ENCODE assay signal across 21 cellular contexts in genomic region chr19:37867831-37868230, GRCh38. TPM values are rescaled to one million over a fixed set of nuclear protein-coding genes. Genes with fewer than 3 reads are reported as not detected.
DNase-seq lines count a peak whose midpoint lies in the region; ATAC-seq and TF ChIP-seq lines count a peak whose summit lies in the region.
"Had no signal": no experiment of that assay in that cellular context is flagged by ENCODE, and none has a peak within 500 bp of the region (broad histone marks: within the 10 kb centered on the region; RNA-seq: fewer than 3 reads in every experiment).

No MANE protein-coding gene starts in this region.

- H3K79me1 ChIP-seq in IMR-90 (ENCODE audit: low read depth in 1 of 2, low read length in 2 of 2) = no peaks in the 10 kb centered on the region

- H2BK20ac ChIP-seq in IMR-90 (ENCODE audit: low read depth, low read length) = no peak overlapping the region

- no peaks in the 10 kb centered on the region for H3K9me1 ChIP-seq in IMR-90 (ENCODE audit: insufficient read depth, low read length)

- no peak overlapping the region for H3K4me2 ChIP-seq in IMR-90 (ENCODE audit: low read depth, low read length)
- no peak overlapping the region for H3K4me2 ChIP-seq in mammary epithelial cell (ENCODE audit: insufficient read depth, low read depth, low read length)

- no peak overlapping the region for H2BK120ac ChIP-seq in IMR-90 (ENCODE audit: low read depth, low read length)

- peaks cover 6% of the 10 kb centered on the region for H3K9me3 ChIP-seq in IMR-90 (ENCODE audit: control insufficient read depth, insufficient read depth, low read length)
- H3K9me3 ChIP-seq in mammary epithelial cell (replicated peaks; ENCODE audit: insufficient read depth, low read length) = no peaks in the 10 kb centered on the region
- H3K9me3 ChIP-seq: thoracic aorta had no signal

- H2AK5ac ChIP-seq in IMR-90 (ENCODE audit: low read depth, low read length) = no peak overlapping the region

- intact Hi-C loops in IMR-90 (cut with micrococcal nuclease) (no loop called here), mammary epithelial cell (cut with micrococcal nuclease) (no loop called here)

- WGBS in IMR-90 (ENCODE audit: extremely low coverage in 2 of 2, insufficient read length in 1 of 2), 2 experiments = no CpG with 5 or more reads among the region's 2 CpGs
- 55% methylated on average over 2 of the region's 2 CpGs for WGBS in mammary epithelial cell (ENCODE audit: low coverage, missing lambda C conversion rate)

- H3K4me1 Mint-ChIP-seq in activated CD4-positive, alpha-beta T cell treated with anti-CD3 and anti-CD28 coated beads, Interleukin-2, amount 10 ng/mL, durations not matched to agents 7 days and 5 days = no peaks in the 10 kb centered on the region

- no peak overlapping the region for H3K14ac ChIP-seq in IMR-90 (replicated peaks; ENCODE audit: low read depth, low read length)

- POLR2A ChIA-PET in IMR-90 (lab: Charles Lee; ENCODE audit: unreplicated experiment) = no interaction called here
- POLR2A ChIA-PET in activated CD4-positive, alpha-beta T cell treated with anti-CD3 and anti-CD28 coated beads, Interleukin-2, amount 10 ng/mL, durations not matched to agents 7 days and 5 days (lab: Charles Lee) = no interaction called here

- H3K27ac Mint-ChIP-seq in activated CD4-positive, alpha-beta T cell treated with anti-CD3 and anti-CD28 coated beads, Interleukin-2, amount 10 ng/mL, durations not matched to agents 7 days and 5 days = no peak overlapping the region
- H3K27ac Mint-ChIP-seq: activated T-cell treated with anti-CD3 and anti-CD28 coated beads, Interleukin-2, amount 50 U/mL, for 72 hours had no signal

- H3K36me3 Mint-ChIP-seq in activated CD4-positive, alpha-beta T cell treated with anti-CD3 and anti-CD28 coated beads, Interleukin-2, amount 10 ng/mL, durations not matched to agents 7 days and 5 days (ENCODE audit: low read depth) = no peaks in the 10 kb centered on the region

- no peak overlapping the region for H3K4ac ChIP-seq in IMR-90 (ENCODE audit: low read depth, low read length)

- H3K4me1 ChIP-seq in IMR-90 (ENCODE audit: control insufficient read depth, insufficient read depth, low read length) (no peaks in the 10 kb centered on the region), mammary epithelial cell (ENCODE audit: insufficient read depth, low read length) (no peaks in the 10 kb centered on the region)

- H3K56ac ChIP-seq in IMR-90 (ENCODE audit: extremely low read depth, insufficient read depth, low read length) = no peak overlapping the region

- H2AFZ ChIP-seq in IMR-90 (replicated peaks; ENCODE audit: low read length, poor library complexity) = no peak overlapping the region
- H2AFZ ChIP-seq in mammary epithelial cell (ENCODE audit: low read depth, low read length) = no peak overlapping the region

- no peak overlapping the region for H2AK9ac ChIP-seq in IMR-90 (replicated peaks; ENCODE audit: low read depth, low read length, poor library complexity)

- no peak overlapping the region for H2BK15ac ChIP-seq in IMR-90 (ENCODE audit: low read depth, low read length)

- BruUV-seq in IMR-90 (replicated peaks; lab: Mats Ljungman, UMichigan) (no TSS peak), mammary epithelial cell (replicated peaks; lab: Mats Ljungman, UMichigan) (no TSS peak)

- no peak overlapping the region for H3K4me3 Mint-ChIP-seq in activated CD4-positive, alpha-beta T cell treated with anti-CD3 and anti-CD28 coated beads, Interleukin-2, amount 10 ng/mL, durations not matched to agents 7 days and 5 days
- H3K4me3 Mint-ChIP-seq: activated T-cell treated with anti-CD3 and anti-CD28 coated beads, Interleukin-2, amount 50 U/mL, for 72 hours; neural crest cell had no signal

- ATAC-seq in IMR-90 (ENCODE audit: low read depth) = no peak
- no peak for ATAC-seq in GM21360 (IDR thresholded peaks at IDR 0.05; ENCODE audit: unreplicated experiment)
- ATAC-seq: activated T-cell treated with anti-CD3 and anti-CD28 coated beads, Interleukin-2, amount 50 U/mL, for 72 hours had no signal

- no peak for TF ChIP-seq POLR2A in IMR-90 (IDR thresholded peaks at IDR 0.05; ENCODE audit: low read depth, low read length)

- H4K91ac ChIP-seq in IMR-90 (ENCODE audit: insufficient read depth, low read depth, low read length) = no peak overlapping the region

- CTCF ChIA-PET in IMR-90 (lab: Yijun Ruan, JAX) (no interaction called here), mammary epithelial cell (lab: Charles Lee; ENCODE audit: low non-redundant PET) (no interaction called here)
- CTCF ChIA-PET in activated CD4-positive, alpha-beta T cell treated with anti-CD3 and anti-CD28 coated beads, Interleukin-2, amount 10 ng/mL, durations not matched to agents 7 days and 5 days (lab: Charles Lee) = no interaction called here

- no peak overlapping the region for H2BK5ac ChIP-seq in IMR-90 (ENCODE audit: low read depth, low read length, poor library complexity, severe bottlenecking)

- no peak overlapping the region for H3K18ac ChIP-seq in IMR-90 (ENCODE audit: low read depth, low read length)

- H4K20me1 ChIP-seq in IMR-90 (ENCODE audit: insufficient read depth, low read length) = no peaks in the 10 kb centered on the region
- no peaks in the 10 kb centered on the region for H4K20me1 ChIP-seq in mammary epithelial cell (ENCODE audit: insufficient read depth, low read length)

- TF ChIP-seq RAD21 in IMR-90 (IDR thresholded peaks at IDR 0.05; ENCODE audit: low read length) = no peak

- H3K36me3 ChIP-seq in IMR-90 (ENCODE audit: control insufficient read depth, insufficient read depth, low read length) (no peaks in the 10 kb centered on the region), mammary epithelial cell (ENCODE audit: insufficient read depth, low read length) (no peaks in the 10 kb centered on the region)
- H3K36me3 ChIP-seq: thoracic aorta had no signal

- H3K4me3 ChIP-seq in IMR-90 (ENCODE audit: insufficient read depth, low read depth, low read length) = no peak overlapping the region
- no peak overlapping the region for H3K4me3 ChIP-seq in mammary epithelial cell (replicated peaks in 1 of 3; ENCODE audit: insufficient read depth in 1 of 3, low read depth in 2 of 3, low read length in 3 of 3)
- no peak overlapping the region for H3K4me3 ChIP-seq in foreskin fibroblast (ENCODE audit: low read depth in 1 of 2, low read length in 2 of 2)
- H3K4me3 ChIP-seq: coronary artery, thoracic aorta had no signal

- no peak overlapping the region for H3K23ac ChIP-seq in IMR-90 (ENCODE audit: low read depth, low read length)

- H3K27me3 Mint-ChIP-seq in activated CD4-positive, alpha-beta T cell treated with anti-CD3 and anti-CD28 coated beads, Interleukin-2, amount 10 ng/mL, durations not matched to agents 7 days and 5 days = no peaks in the 10 kb centered on the region

- TF ChIP-seq CTCF in IMR-90 (conservative IDR thresholded peaks at IDR 0.05; ENCODE audit: low read depth, low read length) (no peak), mammary epithelial cell (conservative IDR thresholded peaks at IDR 0.05 in 1 of 2, IDR thresholded peaks at IDR 0.05 in 1 of 2; ENCODE audit: extremely low read depth in 1 of 2, insufficient read depth in 1 of 2, low read depth in 1 of 2, low read length in 2 of 2) (no peak), foreskin fibroblast (IDR thresholded peaks at IDR 0.05; ENCODE audit: low read depth, low read length) (no peak)

- in situ Hi-C loops in IMR-90 (cut with MboI; ENCODE audit: low sequenced_read_pairs) = no loop called here
- in situ Hi-C loops in mammary epithelial cell (cut with MboI; ENCODE audit: low sequenced_read_pairs in 2 of 2) = no loop called here

- peak; percentile 34 for DNase-seq in AG08396 (ENCODE audit: low spot score)
- peak; percentile 82 for DNase-seq in IMR-90
- peak; percentile 73 for DNase-seq in mammary epithelial cell
- peak; percentile 41 to 63 for DNase-seq in foreskin fibroblast
- DNase-seq in activated CD4-positive, alpha-beta T cell treated with anti-CD3 and anti-CD28 coated beads, Interleukin-2, amount 50 U/mL, for 1 hour = no peak
- DNase-seq in activated CD4-positive, alpha-beta T cell treated with anti-CD3 and anti-CD28 coated beads, Interleukin-2, amount 10 ng/mL, durations not matched to agents 7 days and 5 days = no peak
- DNase-seq in stimulated activated CD4-positive, alpha-beta T cell treated with anti-CD3 and anti-CD28 coated beads, Interleukin-4, amount 100 ng/mL, for 1 hour = no peak
- DNase-seq: activated CD4-positive, alpha-beta T cell treated with anti-CD3 and anti-CD28 coated beads, Interleukin-2, amount 50 U/mL, for 4 hours; activated T-cell treated with anti-CD3 and anti-CD28 coated beads, Interleukin-2, amount 50 U/mL, for 72 hours; amniotic stem cell; Calu3; foreskin melanocyte; KBM-7; NCI-H1436; NCI-H446 treated with DMSO at 0.1 percent for 48 hours; retina had no signal

- dilution Hi-C loops in IMR-90 (cut with HindIII; ENCODE audit: low sequenced_read_pairs, unreplicated experiment) = no loop called here
- dilution Hi-C loops in mammary epithelial cell (cut with HindIII; ENCODE audit: low sequenced_read_pairs) = no loop called here

- H3K27ac ChIP-seq in IMR-90 (ENCODE audit: insufficient read depth, low read length) (no peak overlapping the region), mammary epithelial cell (ENCODE audit: insufficient read depth, low read depth, low read length) (no peak overlapping the region)
- H3K27ac ChIP-seq: coronary artery, thoracic aorta had no signal

- H3K27me3 ChIP-seq in IMR-90 (ENCODE audit: control insufficient read depth, insufficient read depth, low read length) (no peaks in the 10 kb centered on the region), mammary epithelial cell (ENCODE audit: insufficient read depth, low read length) (no peaks in the 10 kb centered on the region)

- H4K8ac ChIP-seq in IMR-90 (ENCODE audit: low read depth in 2 of 2, low read length in 2 of 2) = no peak overlapping the region

- H3K9me3 Mint-ChIP-seq in activated CD4-positive, alpha-beta T cell treated with anti-CD3 and anti-CD28 coated beads, Interleukin-2, amount 10 ng/mL, durations not matched to agents 7 days and 5 days = peaks cover 24% of the 10 kb centered on the region

- H3K79me2 ChIP-seq in mammary epithelial cell (ENCODE audit: insufficient read depth, low read length) = no peaks in the 10 kb centered on the region

- H3K9ac ChIP-seq in IMR-90 (ENCODE audit: low read depth, low read length) (no peak overlapping the region), mammary epithelial cell (ENCODE audit: insufficient read depth, low read length) (no peak overlapping the region)

- H4K5ac ChIP-seq in IMR-90 (ENCODE audit: low read depth, low read length) = no peak overlapping the region

RNA-seq across cellular contexts. Expression of gene WDR87, which starts 38.6 kb away (rescaled TPM):
- total RNA-seq in IMR-90 (2012; rRNA removed) (not detected in 2 replicates), mammary epithelial cell (not detected)
- polyA plus RNA-seq in IMR-90 (2012; rRNA removed) (not detected in 2 replicates), mammary epithelial cell (not detected)
- not detected in 2 replicates for polyA plus RNA-seq in IMR-90 (2012; cell fraction: cytosol; rRNA removed)
- polyA plus RNA-seq in IMR-90 (2012; cell fraction: nucleus; rRNA removed; ENCODE audit: low replicate concordance) = not detected in 2 replicates
- polyA minus RNA-seq in mammary epithelial cell = not detected
- total RNA-seq in activated CD4-positive, alpha-beta T cell treated with anti-CD3 and anti-CD28 coated beads, Interleukin-2, amount 10 ng/mL, durations not matched to agents 7 days and 5 days = not detected
- total RNA-seq: activated T-cell treated with anti-CD3 and anti-CD28 coated beads, Interleukin-2, amount 50 U/mL, for 72 hours; Calu3; lung microvascular endothelial cell; neural crest cell; thoracic aorta had no signal

RNA-seq across cellular contexts. Expression of gene SIPA1L3, which starts 39.2 kb away (rescaled TPM):
- total RNA-seq in IMR-90 (2012; rRNA removed) = 4.1 and 8.3 TPM in 2 replicates
- polyA plus RNA-seq in IMR-90 (2012; rRNA removed) = 9.4 and 12.7 TPM in 2 replicates
- 9.1 and 10.4 TPM in 2 replicates for polyA plus RNA-seq in IMR-90 (2012; cell fraction: cytosol; rRNA removed)
- polyA plus RNA-seq in IMR-90 (2012; cell fraction: nucleus; rRNA removed; ENCODE audit: low replicate concordance) = 17.5 and 25.3 TPM in 2 replicates
- total RNA-seq in mammary epithelial cell = 10 to 100 TPM; 29.3 to 38.5 TPM
- 8.5 TPM for polyA plus RNA-seq in mammary epithelial cell
- polyA minus RNA-seq in mammary epithelial cell = 52.1 TPM
- total RNA-seq in activated CD4-positive, alpha-beta T cell treated with anti-CD3 and anti-CD28 coated beads, Interleukin-2, amount 10 ng/mL, durations not matched to agents 7 days and 5 days = 10 to 100 TPM; 17.1 to 25.0 TPM

Comparison
In these comparisons a context has a peak if more than half of its experiments do, and no peak if none do; other contexts are left out.
1. DNase-seq: peak in AG08396 (single experiment), IMR-90 (single experiment), mammary epithelial cell (single experiment) and foreskin fibroblast (2 of 2); none in activated CD4-positive, alpha-beta T cell treated with anti-CD3 and anti-CD28 coated beads, Interleukin-2, amount 50 U/mL, for 1 hour (single experiment), activated CD4-positive, alpha-beta T cell treated with anti-CD3 and anti-CD28 coated beads, Interleukin-2, amount 10 ng/mL, durations not matched to agents 7 days and 5 days (single experiment) and stimulated activated CD4-positive, alpha-beta T cell treated with anti-CD3 and anti-CD28 coated beads, Interleukin-4, amount 100 ng/mL, for 1 hour (single experiment).